ENCODE assay signal across 20 cellular contexts in the genomic region with DNA sequence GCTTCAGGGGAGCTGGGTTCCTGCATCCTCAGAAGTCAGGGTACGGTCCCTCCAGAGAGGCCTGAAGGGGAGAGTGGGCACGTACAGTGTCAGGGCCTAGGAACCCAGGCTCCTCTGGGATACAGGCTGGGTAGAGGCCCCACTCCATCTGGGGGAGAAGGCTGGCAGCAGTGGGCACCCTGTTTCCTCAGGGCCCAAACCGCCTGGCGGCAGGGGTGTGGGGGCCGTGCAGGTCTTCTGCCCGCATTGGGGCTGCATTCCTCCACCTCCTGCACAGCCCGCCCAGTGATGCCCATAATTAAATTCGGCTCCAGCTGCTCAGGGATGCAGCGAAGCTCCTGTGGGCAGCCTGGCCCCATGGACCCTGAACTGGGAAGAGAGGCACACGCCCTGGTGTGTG.
"Had no signal": no experiment of that assay in that cellular context is flagged by ENCODE, and none has a peak within 500 bp of the region (broad histone marks: within the 10 kb centered on the region; RNA-seq: fewer than 3 reads in every experiment).

No MANE protein-coding gene starts in this region.

- H3K4me2 ChIP-seq: SK-N-SH had no signal

- H3K9me3 ChIP-seq: ovary had no signal

- H3K27ac ChIP-seq: epithelial cell of prostate, ovary, transverse colon, uterus had no signal

- ATAC-seq: activated CD8-positive, alpha-beta T cell treated with anti-CD3 and anti-CD28 coated beads, Interleukin-2, amount 10 ng/mL, durations not matched to agents 7 days and 5 days; WTC11 had no signal

- H3K4me3 ChIP-seq: breast epithelium, ovary, transverse colon, uterus had no signal

- DNase-seq: activated CD4-positive, alpha-beta T cell treated with anti-CD3 and anti-CD28 coated beads for 4 hours; activated CD8-positive, alpha-beta memory T cell treated with anti-CD3 and anti-CD28 coated beads, Interleukin-2, amount 50 U/mL, for 4 hours; activated effector memory CD4-positive, alpha-beta T cell treated with Interleukin-2 at 50 U/mL for 16 hours; activated naive CD4-positive, alpha-beta T cell treated with anti-CD3 and anti-CD28 coated beads, Interleukin-2, amount 10 ng/mL, durations not matched to agents 7 days and 5 days; dermis blood vessel endothelial cell; foreskin melanocyte; glutamatergic neuron; hippocampal formation; mammary epithelial cell; SK-N-SH; stimulated activated CD4-positive, alpha-beta T cell treated with anti-CD3 and anti-CD28 coated beads, Interleukin-12 subunit alpha, Interleukin-12 subunit beta, amount 100 ng/mL, for 4 hours; stimulated activated CD4-positive, alpha-beta T cell treated with anti-CD3 and anti-CD28 coated beads, Interleukin-1b, Interleukin-23, amount 100 ng/mL, for 48 hours; stimulated activated naive CD4-positive, alpha-beta T cell treated with Interleukin-2 at 50 U/mL for 16 hours; transverse colon; uterus had no signal

- H3K4me1 ChIP-seq: breast epithelium, transverse colon, uterus had no signal

- H3K27me3 ChIP-seq: breast epithelium, ovary, transverse colon, uterus had no signal

- H3K36me3 ChIP-seq: breast epithelium, ovary, uterus had no signal

- H3K9ac ChIP-seq: SK-N-SH had no signal
